ENCODE assay signal across 17 cellular contexts in genomic region chr4:153620352-153620751, GRCh38.
DNase-seq lines count a peak whose midpoint lies in the region; ATAC-seq and TF ChIP-seq lines count a peak whose summit lies in the region.
"Had no signal": no experiment of that assay in that cellular context is flagged by ENCODE, and none has a peak within 500 bp of the region (broad histone marks: within the 10 kb centered on the region; RNA-seq: fewer than 3 reads in every experiment).

No MANE protein-coding gene starts in this region.

- DNase-seq in AG09309 (ENCODE audit: low read depth): peak; percentile 35
- DNase-seq in GM04503 (ENCODE audit: low read depth): peak; percentile 21
- DNase-seq in activated naive CD8-positive, alpha-beta T cell treated with anti-CD3 and anti-CD28 coated beads, Interleukin-2, amount 10 ng/mL, durations not matched to agents 7 days and 5 days: no peak
- no peak for DNase-seq in immature natural killer cell
- no peak for DNase-seq in left ventricle myocardium superior
- DNase-seq in osteoblast (ENCODE audit: insufficient read length, low spot score, missing footprints): no peak
- DNase-seq in SIG-M5 (lab: John Stamatoyannopoulos, UW): no peak
- no peak for DNase-seq in G401 (ENCODE audit: low spot score)
- DNase-seq: activated CD4-positive, alpha-beta T cell treated with anti-CD3 and anti-CD28 coated beads for 1 hour; anterior cingulate cortex; NCI-H1694 treated with DMSO at 0.1 percent for 48 hours; NCI-H82; posterior cingulate gyrus had no signal

- TF ChIP-seq CTCF in AG09309 (IDR thresholded peaks at IDR 0.05; ENCODE audit: control insufficient read depth, insufficient read depth, low read depth, low read length, missing control alignments) (no peak), osteoblast (IDR thresholded peaks at IDR 0.05; ENCODE audit: extremely low read depth, low read depth, low read length) (no peak)

- no peak overlapping the region for H3K4me3 ChIP-seq in AG09309 (ENCODE audit: control insufficient read depth, low read depth, low read length)
- H3K4me3 ChIP-seq in osteoblast (ENCODE audit: insufficient read depth, low read length): no peak overlapping the region
- H3K4me3 ChIP-seq: spleen had no signal

- H4K20me1 ChIP-seq in osteoblast (ENCODE audit: insufficient read depth, low read length): no peaks in the 10 kb centered on the region

- no peaks in the 10 kb centered on the region for H3K4me1 ChIP-seq in osteoblast (ENCODE audit: insufficient read depth, low read length)

- no peak overlapping the region for H2AFZ ChIP-seq in osteoblast (ENCODE audit: low read length)

- H3K79me2 ChIP-seq in osteoblast (ENCODE audit: insufficient read depth, low read length): no peaks in the 10 kb centered on the region

- no peak overlapping the region for H3K27ac ChIP-seq in osteoblast (ENCODE audit: low read depth, low read length)
- H3K27ac ChIP-seq: C4-2B, spleen had no signal

- H3K36me3 Mint-ChIP-seq in activated naive CD8-positive, alpha-beta T cell treated with anti-CD3 and anti-CD28 coated beads, Interleukin-2, amount 10 ng/mL, durations not matched to agents 7 days and 5 days: peaks cover 38% of the 10 kb centered on the region
- peaks cover 15 to 62% (median 23%) of the 10 kb centered on the region in 3 donors for H3K36me3 Mint-ChIP-seq in immature natural killer cell

- ATAC-seq in activated naive CD8-positive, alpha-beta T cell treated with anti-CD3 and anti-CD28 coated beads, Interleukin-2, amount 10 ng/mL, durations not matched to agents 7 days and 5 days (ENCODE audit: low read depth): no peak
- ATAC-seq in left ventricle myocardium superior: no peak

- no peaks in the 10 kb centered on the region for H3K9me3 Mint-ChIP-seq in activated naive CD8-positive, alpha-beta T cell treated with anti-CD3 and anti-CD28 coated beads, Interleukin-2, amount 10 ng/mL, durations not matched to agents 7 days and 5 days
- no peaks in the 10 kb centered on the region for H3K9me3 Mint-ChIP-seq in immature natural killer cell
- H3K9me3 Mint-ChIP-seq: memory B cell; T-helper 1 cell treated with Interleukin-12 subunit alpha and Interleukin-12 subunit beta and Interleukin-4 antibody, amounts not matched to agents 30 μg/mL and 1 μg/mL, for 36 hours had no signal

- no peaks in the 10 kb centered on the region for H3K9me3 ChIP-seq in osteoblast (ENCODE audit: low read depth, low read length)
- H3K9me3 ChIP-seq: spleen had no signal

- H3K27me3 Mint-ChIP-seq in activated naive CD8-positive, alpha-beta T cell treated with anti-CD3 and anti-CD28 coated beads, Interleukin-2, amount 10 ng/mL, durations not matched to agents 7 days and 5 days: no peaks in the 10 kb centered on the region
- peaks cover 0 to 2% (median 2%) of the 10 kb centered on the region in 3 donors for H3K27me3 Mint-ChIP-seq in immature natural killer cell (ENCODE audit: low read depth in 3 of 3)
- H3K27me3 Mint-ChIP-seq: memory B cell had no signal

- intact Hi-C loops in left ventricle myocardium superior (cut with micrococcal nuclease): no loop called here

- H3K27ac Mint-ChIP-seq in activated naive CD8-positive, alpha-beta T cell treated with anti-CD3 and anti-CD28 coated beads, Interleukin-2, amount 10 ng/mL, durations not matched to agents 7 days and 5 days: peak overlapping the region; percentile 3
- H3K27ac Mint-ChIP-seq in immature natural killer cell: peak overlapping the region in 5 of 6 donors; percentile 6 to 51 (median 26)
- H3K27ac Mint-ChIP-seq: T-helper 1 cell treated with Interleukin-12 subunit alpha and Interleukin-12 subunit beta and Interleukin-4 antibody, amounts not matched to agents 30 μg/mL and 1 μg/mL, for 36 hours had no signal

- peaks cover 16% of the 10 kb centered on the region for H3K36me3 ChIP-seq in osteoblast (ENCODE audit: insufficient read depth, low read length)

- no peak overlapping the region for H3K4me2 ChIP-seq in osteoblast (ENCODE audit: insufficient read depth, low read length)

- peaks cover 21% of the 10 kb centered on the region for H3K4me1 Mint-ChIP-seq in activated naive CD8-positive, alpha-beta T cell treated with anti-CD3 and anti-CD28 coated beads, Interleukin-2, amount 10 ng/mL, durations not matched to agents 7 days and 5 days
- peaks cover 15 to 19% of the 10 kb centered on the region in 2 donors for H3K4me1 Mint-ChIP-seq in immature natural killer cell

- in situ Hi-C loops in G401 (cut with HindIII; ENCODE audit: low sequenced_read_pairs): no loop called here

- H3K4me3 Mint-ChIP-seq in activated naive CD8-positive, alpha-beta T cell treated with anti-CD3 and anti-CD28 coated beads, Interleukin-2, amount 10 ng/mL, durations not matched to agents 7 days and 5 days: no peak overlapping the region
- H3K4me3 Mint-ChIP-seq in immature natural killer cell: no peak overlapping the region
- H3K4me3 Mint-ChIP-seq: memory B cell; T-helper 1 cell treated with Interleukin-12 subunit alpha and Interleukin-12 subunit beta and Interleukin-4 antibody, amounts not matched to agents 30 μg/mL and 1 μg/mL, for 36 hours had no signal

- POLR2A ChIA-PET in activated naive CD8-positive, alpha-beta T cell treated with anti-CD3 and anti-CD28 coated beads, Interleukin-2, amount 10 ng/mL, durations not matched to agents 7 days and 5 days (lab: Charles Lee): no interaction called here

- H3K27me3 ChIP-seq in osteoblast (ENCODE audit: insufficient read depth, low read length): no peaks in the 10 kb centered on the region
- H3K27me3 ChIP-seq: spleen had no signal

Comparison
In these comparisons a context has a peak if more than half of its experiments do, and no peak if none do; other contexts are left out.
1. DNase-seq: peak in AG09309 (single experiment) and GM04503 (single experiment); none in activated naive CD8-positive, alpha-beta T cell treated with anti-CD3 and anti-CD28 coated beads, Interleukin-2, amount 10 ng/mL, durations not matched to agents 7 days and 5 days (single experiment), immature natural killer cell (0 of 3), left ventricle myocardium superior (single experiment), osteoblast (single experiment), SIG-M5 (single experiment) and G401 (single experiment).